In genomic region chr15:99438691-99439523, GRCh38 we compare ENCODE assay signal across 8 cellular contexts.
DNase-seq lines count a peak whose midpoint lies in the region; ATAC-seq and TF ChIP-seq lines count a peak whose summit lies in the region.

No MANE protein-coding gene starts in this region.

- H3K36me3 ChIP-seq in HEK293 (ENCODE audit: control insufficient read depth in 2 of 2, insufficient read depth in 1 of 2, low read length in 2 of 2) (no peaks in the 10 kb centered on the region), right atrium auricular region (no peaks in the 10 kb centered on the region), gastrocnemius medialis (no peaks in the 10 kb centered on the region), upper lobe of right lung (no peaks in the 10 kb centered on the region)

- TF ChIP-seq POLR2A in gastrocnemius medialis (IDR thresholded peaks at IDR 0.05), result no peak

- H3K9me3 Mint-ChIP-seq in activated T-cell treated with anti-CD3 and anti-CD28 coated beads, Interleukin-2, amount 50 U/mL, for 4 hours, result no peaks in the 10 kb centered on the region

- H3K9me3 ChIP-seq in HEK293 (ENCODE audit: control insufficient read depth, insufficient read depth, low read depth, low read length) (no peaks in the 10 kb centered on the region), right atrium auricular region (no peaks in the 10 kb centered on the region), gastrocnemius medialis (no peaks in the 10 kb centered on the region), upper lobe of right lung (no peaks in the 10 kb centered on the region)

- no peak overlapping the region for H3K4me3 ChIP-seq in HEK293 (ENCODE audit: low read depth, low read length)
- no peak overlapping the region for H3K4me3 ChIP-seq in right atrium auricular region
- peak overlapping the region in 2 of 4 donors; percentile 11 to 15 for H3K4me3 ChIP-seq in gastrocnemius medialis
- no peak overlapping the region for H3K4me3 ChIP-seq in upper lobe of right lung

- H3K27me3 ChIP-seq in right atrium auricular region (no peaks in the 10 kb centered on the region), gastrocnemius medialis (no peaks in the 10 kb centered on the region), upper lobe of right lung (no peaks in the 10 kb centered on the region)

- POLR2A ChIA-PET in HEK293 (lab: Yijun Ruan, JAX), result no interaction called here

- CTCF ChIA-PET in HEK293 (lab: Yijun Ruan, JAX), result interaction anchor here (0.8 to 1.2 kb wide), 2 partner anchors 16 to 239 kb away, joined by 3 to 4 read pairs; no protein-coding TSS in a partner anchor

- no peak overlapping the region for H3K27ac ChIP-seq in HEK293 (ENCODE audit: extremely low read depth, low read depth, low read length)
- peak overlapping the region; percentile 57 to 60 for H3K27ac ChIP-seq in right atrium auricular region
- peak overlapping the region; percentile 50 to 76 (median 65) for H3K27ac ChIP-seq in gastrocnemius medialis
- H3K27ac ChIP-seq in upper lobe of right lung, result no peak overlapping the region

- in situ Hi-C loops in gastrocnemius medialis (cut with MboI; ENCODE audit: low sequenced_read_pairs in 4 of 4), result no loop called here

- H3K4me1 ChIP-seq in HEK293 (ENCODE audit: control insufficient read depth, insufficient read depth, low read length), result no peaks in the 10 kb centered on the region
- peaks cover 0 to 86% of the 10 kb centered on the region in 2 donors for H3K4me1 ChIP-seq in right atrium auricular region
- peaks cover 37 to 43% of the 10 kb centered on the region in 2 donors for H3K4me1 ChIP-seq in gastrocnemius medialis
- peaks cover 47% of the 10 kb centered on the region for H3K4me1 ChIP-seq in upper lobe of right lung

- no peak overlapping the region for H3K4me3 Mint-ChIP-seq in activated T-cell treated with anti-CD3 and anti-CD28 coated beads, Interleukin-2, amount 50 U/mL, for 4 hours

- H3K36me3 Mint-ChIP-seq in activated T-cell treated with anti-CD3 and anti-CD28 coated beads, Interleukin-2, amount 50 U/mL, for 4 hours (ENCODE audit: insufficient read depth), result no peaks in the 10 kb centered on the region

- intact Hi-C loops in gastrocnemius medialis (cut with DNase I; ENCODE audit: low total_unique reads) (no loop called here), upper lobe of right lung (cut with DNase I) (no loop called here)

- no peak for DNase-seq in activated T-cell treated with anti-CD3 and anti-CD28 coated beads, Interleukin-2, amount 50 U/mL, for 4 hours
- DNase-seq in right atrium auricular region (ENCODE audit: low spot score) (peak; percentile 54), gastrocnemius medialis (no peak), Kasumi-1 (lab: John Stamatoyannopoulos, UW) (no peak), upper lobe of right lung (no peak), cerebellar cortex (ENCODE audit: low spot score) (no peak)

- peaks cover 2% of the 10 kb centered on the region for H3K27me3 Mint-ChIP-seq in activated T-cell treated with anti-CD3 and anti-CD28 coated beads, Interleukin-2, amount 50 U/mL, for 4 hours (ENCODE audit: low read depth)

- TF ChIP-seq CTCF in HEK293 (tag by site-specific recombination; IDR thresholded peaks at IDR 0.05) (no peak), right atrium auricular region (IDR thresholded peaks at IDR 0.05) (no peak), gastrocnemius medialis (IDR thresholded peaks at IDR 0.05 in 4 of 5, conservative IDR thresholded peaks at IDR 0.05 in 1 of 5) (no peak), upper lobe of right lung (IDR thresholded peaks at IDR 0.05) (no peak)

- peaks cover 55% of the 10 kb centered on the region for H3K4me1 Mint-ChIP-seq in activated T-cell treated with anti-CD3 and anti-CD28 coated beads, Interleukin-2, amount 50 U/mL, for 4 hours (ENCODE audit: low read depth)

- ATAC-seq in activated T-cell treated with anti-CD3 and anti-CD28 coated beads, Interleukin-2, amount 50 U/mL, for 4 hours, result peak; percentile 51 to 54
- ATAC-seq in gastrocnemius medialis (no peak), HG02938 (IDR thresholded peaks at IDR 0.05; ENCODE audit: unreplicated experiment) (no peak), upper lobe of right lung (no peak)

TF ChIP-seq in HEK293, 187 proteins besides CTCF, POLR2A, EP300 and RAD21:
- TF ChIP-seq OSR2 (tag by site-specific recombination; IDR thresholded peaks at IDR 0.05) (no peak), ZNF664 (tag by site-specific recombination; IDR thresholded peaks at IDR 0.05) (peak; percentile 82), ZNF266 (tag by site-specific recombination; IDR thresholded peaks at IDR 0.05; ENCODE audit: low read depth) (no peak), ZNF610 (tag by site-specific recombination; IDR thresholded peaks at IDR 0.05; ENCODE audit: borderline replicate concordance) (no peak)

Comparison
In these comparisons a context has a peak if more than half of its experiments do, and no peak if none do; other contexts are left out.
1. H3K27ac ChIP-seq: peak in right atrium auricular region (2 of 2) and gastrocnemius medialis (4 of 4); none in HEK293 (single experiment) and upper lobe of right lung (single experiment).
2. ATAC-seq: peak in activated T-cell treated with anti-CD3 and anti-CD28 coated beads, Interleukin-2, amount 50 U/mL, for 4 hours (2 of 2); none in gastrocnemius medialis (0 of 2), HG02938 (single experiment) and upper lobe of right lung (single experiment).